ENCODE assay signal across 16 cellular contexts in the genomic region with DNA sequence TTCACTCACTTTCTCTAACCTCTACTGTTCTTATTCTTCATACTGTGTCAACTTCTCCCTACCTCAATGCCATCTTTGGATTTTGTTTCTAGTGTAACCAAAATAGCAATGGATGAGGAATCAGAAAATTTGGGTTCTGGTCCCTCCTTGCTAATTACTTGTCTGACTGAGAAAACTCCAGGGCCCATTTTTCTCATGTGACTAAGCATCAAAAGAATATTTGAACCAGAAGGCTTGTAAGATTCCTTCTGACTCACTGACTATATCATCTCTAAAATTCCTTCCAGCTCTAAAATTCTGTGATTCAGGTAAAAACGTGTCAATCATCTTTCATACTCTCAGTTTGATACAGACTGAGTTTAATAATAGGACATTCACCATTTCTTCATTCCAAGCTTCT. TPM values are rescaled to one million over a fixed set of nuclear protein-coding genes. Genes with fewer than 3 reads are reported as not detected.
A peak's percentile ranks its signal among the peaks of the same experiment; 100 is the strongest.
DNase-seq lines count a peak whose midpoint lies in the region; ATAC-seq and TF ChIP-seq lines count a peak whose summit lies in the region.
"Had no signal": no experiment of that assay in that cellular context is flagged by ENCODE, and none has a peak within 500 bp of the region (broad histone marks: within the 10 kb centered on the region; RNA-seq: fewer than 3 reads in every experiment).

No MANE protein-coding gene starts in this region.

- H2AK5ac ChIP-seq in trophoblast cell (ENCODE audit: low read length) (no peak overlapping the region), H9 (ENCODE audit: insufficient read length, low read length) (no peak overlapping the region)

- H3K79me2 ChIP-seq in PC-3 (ENCODE audit: low read length) (no peaks in the 10 kb centered on the region), trophoblast cell (ENCODE audit: control insufficient read depth, insufficient read depth, low read length, poor library complexity) (no peaks in the 10 kb centered on the region), H9 (ENCODE audit: insufficient read depth, low read length) (no peaks in the 10 kb centered on the region)

- H3K9me3 ChIP-seq in PC-3 (ENCODE audit: low read length) (no peaks in the 10 kb centered on the region), trophoblast cell (ENCODE audit: insufficient read depth, low read depth, low read length) (no peaks in the 10 kb centered on the region), H9 (ENCODE audit: control insufficient read depth, low read depth, low read length) (no peaks in the 10 kb centered on the region)
- H3K9me3 ChIP-seq: SJCRH30, stomach had no signal

- ATAC-seq in PC-3 (peak; percentile 56), HG02970 (IDR thresholded peaks at IDR 0.05; ENCODE audit: low FRiP score, unreplicated experiment) (no peak)

- H4K5ac ChIP-seq in H9 (ENCODE audit: insufficient read length, low read depth, low read length): no peak overlapping the region

- H3K4me1 Mint-ChIP-seq in H9: peaks cover 0 to 5% of the 10 kb centered on the region in 2 experiments; a peak in 3 of 4 replicates

- H2AFZ ChIP-seq in PC-3 (ENCODE audit: low read length) (no peak overlapping the region), trophoblast cell (ENCODE audit: insufficient read depth, low read length, poor library complexity) (no peak overlapping the region), H9 (ENCODE audit: low read length) (no peak overlapping the region)

- no peaks in the 10 kb centered on the region for H3K27me3 ChIP-seq in PC-3 (ENCODE audit: low read length)
- H3K27me3 ChIP-seq in trophoblast cell (ENCODE audit: insufficient read depth, low read length): no peaks in the 10 kb centered on the region
- no peaks in the 10 kb centered on the region for H3K27me3 ChIP-seq in H9 (ENCODE audit: insufficient read depth, low read length)
- H3K27me3 ChIP-seq: SJCRH30, stomach had no signal

- TF ChIP-seq CTCF in PC-3 (conservative IDR thresholded peaks at IDR 0.05; ENCODE audit: low read depth, low read length) (no peak), H9 (conservative IDR thresholded peaks at IDR 0.05) (no peak)

- no peak overlapping the region for H3K27ac ChIP-seq in PC-3 (ENCODE audit: low read length)
- H3K27ac ChIP-seq in trophoblast cell (ENCODE audit: low read depth, low read length): no peak overlapping the region
- H3K27ac ChIP-seq in H9 (ENCODE audit: insufficient read length, low read depth, low read length): no peak overlapping the region
- H3K27ac ChIP-seq: SJCRH30, stomach had no signal

- H3F3A ChIP-seq in PC-3 (ENCODE audit: low read length, unreplicated experiment): no peaks in the 10 kb centered on the region

- H3K36me3 Mint-ChIP-seq in H9 (ENCODE audit: insufficient read depth in 1 of 3, low read depth in 3 of 3): peaks cover 0 to 10% (median 4%) of the 10 kb centered on the region in 3 experiments; a peak in 4 of 7 replicates

- no peak overlapping the region for H3K9ac ChIP-seq in PC-3 (ENCODE audit: low read length)
- no peak overlapping the region for H3K9ac ChIP-seq in trophoblast cell (ENCODE audit: low read length)
- no peak overlapping the region for H3K9ac ChIP-seq in H9 (ENCODE audit: extremely low read depth, insufficient read length, low read length)

- H2BK12ac ChIP-seq in trophoblast cell (ENCODE audit: low read length) (no peak overlapping the region), H9 (ENCODE audit: insufficient read length, low read depth, low read length) (no peak overlapping the region)

- no peak overlapping the region for H3K56ac ChIP-seq in H9 (ENCODE audit: insufficient read length, low read depth, low read length)

- no peak overlapping the region for H3K14ac ChIP-seq in trophoblast cell (ENCODE audit: low read length)
- H3K14ac ChIP-seq in H9 (ENCODE audit: insufficient read depth, low read length): no peak overlapping the region

- POLR2A ChIA-PET in PC-3 (lab: Charles Lee; ENCODE audit: unreplicated experiment): interaction anchor here (0.5 to 0.7 kb wide), 2 partner anchors 17 to 93 kb away, joined by 4 to 5 read pairs; no protein-coding TSS in a partner anchor

- no peak overlapping the region for H3K4me3 Mint-ChIP-seq in H9
- H3K4me3 Mint-ChIP-seq: neural crest cell had no signal

- H3K23ac ChIP-seq in trophoblast cell (ENCODE audit: low read length) (no peak overlapping the region), H9 (ENCODE audit: insufficient read length, low read depth, low read length) (no peak overlapping the region)

- H3K4me3 ChIP-seq in PC-3 (ENCODE audit: low read length) (no peak overlapping the region), trophoblast cell (ENCODE audit: low read depth, low read length) (no peak overlapping the region)
- H3K4me3 ChIP-seq: lung, SJCRH30, stomach had no signal

- H4K8ac ChIP-seq in trophoblast cell (ENCODE audit: low read depth, low read length): no peak overlapping the region
- H4K8ac ChIP-seq in H9 (replicated peaks; ENCODE audit: insufficient read length, low read depth, low read length): no peak overlapping the region

- H3K27ac Mint-ChIP-seq in H9: no peak overlapping the region; a peak in 1 of 7 replicates

- H3K18ac ChIP-seq in trophoblast cell (ENCODE audit: low read length) (no peak overlapping the region), H9 (ENCODE audit: insufficient read length, low read depth, low read length) (no peak overlapping the region)

- intact Hi-C loops in PC-3 (cut with micrococcal nuclease): no loop called here

- H3K27me3 Mint-ChIP-seq in H9 (ENCODE audit: low read depth): no peaks in the 10 kb centered on the region

- BruUV-seq in PC-3 (replicated peaks; lab: Mats Ljungman, UMichigan): no TSS peak

- no peak overlapping the region for H3T11ph ChIP-seq in H9 (ENCODE audit: low read length)

- H4K91ac ChIP-seq in trophoblast cell (ENCODE audit: low read depth, low read length) (no peak overlapping the region), H9 (ENCODE audit: insufficient read length, low read depth, low read length) (no peak overlapping the region)

- H2BK5ac ChIP-seq in trophoblast cell (ENCODE audit: low read depth, low read length, poor library complexity): no peak overlapping the region
- no peak overlapping the region for H2BK5ac ChIP-seq in H9 (ENCODE audit: insufficient read length, low read length)

- H3K36me3 ChIP-seq in PC-3 (ENCODE audit: low read depth, low read length) (peaks cover 23% of the 10 kb centered on the region; the same call in 1 of the 2 replicates), trophoblast cell (ENCODE audit: control insufficient read depth in 1 of 2, insufficient read depth in 2 of 2, low read length in 2 of 2) (peaks cover 4 to 5% of the 10 kb centered on the region in 2 experiments)
- H3K36me3 ChIP-seq: stomach had no signal

- WGBS in trophoblast cell (ENCODE audit: extremely low coverage, insufficient coverage, insufficient read length): no CpG with 5 or more reads among the region's 1 CpG
- no CpG with 5 or more reads among the region's 1 CpG for WGBS in H9 (ENCODE audit: extremely low coverage, insufficient read length, low lambda C conversion rate)

- no peaks in the 10 kb centered on the region for H4K20me1 ChIP-seq in PC-3 (ENCODE audit: low read length)
- no peaks in the 10 kb centered on the region for H4K20me1 ChIP-seq in H9 (ENCODE audit: control insufficient read depth, insufficient read depth, insufficient read length)

- no peak overlapping the region for H3K4ac ChIP-seq in trophoblast cell (ENCODE audit: low read depth, low read length)
- no peak overlapping the region for H3K4ac ChIP-seq in H9 (ENCODE audit: low read depth, low read length)

- CTCF ChIA-PET in PC-3 (lab: Charles Lee): no interaction called here

- H2BK20ac ChIP-seq in H9 (ENCODE audit: low read depth, low read length, poor library complexity, severe bottlenecking): no peak overlapping the region

- H3K79me1 ChIP-seq in trophoblast cell (ENCODE audit: low read length) (no peaks in the 10 kb centered on the region), H9 (ENCODE audit: insufficient read depth, low read depth, low read length, poor library complexity, severe bottlenecking) (no peaks in the 10 kb centered on the region)

- H3K23me2 ChIP-seq in H9 (ENCODE audit: insufficient read length, low read depth, low read length, poor library complexity, severe bottlenecking): no peaks in the 10 kb centered on the region

- no peak overlapping the region for H4K12ac ChIP-seq in trophoblast cell (ENCODE audit: low read depth, low read length)

- H3K4me2 ChIP-seq in PC-3 (ENCODE audit: low read length) (no peak overlapping the region), trophoblast cell (ENCODE audit: low read length) (no peak overlapping the region), H9 (ENCODE audit: insufficient read depth, insufficient read length, low read length) (no peak overlapping the region)

- H3K4me1 ChIP-seq in PC-3 (ENCODE audit: insufficient read depth, low read length) (peaks cover 23% of the 10 kb centered on the region), trophoblast cell (ENCODE audit: control insufficient read depth in 1 of 2, insufficient read depth in 2 of 2, low read length in 2 of 2) (no peaks in the 10 kb centered on the region), H9 (ENCODE audit: insufficient read depth, low read length) (no peaks in the 10 kb centered on the region)
- H3K4me1 ChIP-seq: stomach had no signal

- no peak overlapping the region for H2BK120ac ChIP-seq in trophoblast cell (ENCODE audit: insufficient read depth, low read length, poor library complexity)
- H2BK120ac ChIP-seq in H9 (ENCODE audit: low read depth, low read length, poor library complexity, severe bottlenecking): no peak overlapping the region

- no peak overlapping the region for H2BK15ac ChIP-seq in H9 (ENCODE audit: low read depth, low read length)

- DNase-seq in ELR (ENCODE audit: low read depth) (peak; percentile 88), PC-3 (peak; percentile 86), dedifferentiated amniotic fluid mesenchymal stem cell (ENCODE audit: extremely low spot score) (peak; percentile 44), trophoblast cell (peak; percentile 32 to 86), SKM-1 (lab: John Stamatoyannopoulos, UW; ENCODE audit: unreplicated experiment) (no peak), SIG-M5 (lab: John Stamatoyannopoulos, UW) (no peak), H9 (no peak)
- DNase-seq: activated naive CD4-positive, alpha-beta T cell; KBM-7; NCI-H1694 treated with DMSO at 0.1 percent for 48 hours; NCI-H82; SJCRH30; stomach had no signal

- no peaks in the 10 kb centered on the region for H3K9me3 Mint-ChIP-seq in H9
- H3K9me3 Mint-ChIP-seq: neural crest cell had no signal

- no peaks in the 10 kb centered on the region for H3K9me2 ChIP-seq in PC-3 (replicated peaks; ENCODE audit: low read length)

RNA-seq across cellular contexts. Expression of a gene that starts 57.9 kb away (rescaled TPM):
- total RNA-seq in PC-3 (2014; rRNA removed): 13.8 and 21.1 TPM in 2 replicates
- polyA plus RNA-seq in trophoblast cell (2013): 7.0 TPM in 2 replicates
- total RNA-seq in H9 (2021): 18.3 and 20.2 TPM in 2 replicates

Comparison
In these comparisons a context has a peak if more than half of its experiments do, and no peak if none do; other contexts are left out.
1. DNase-seq: peak in ELR (single experiment), PC-3 (single experiment), dedifferentiated amniotic fluid mesenchymal stem cell (single experiment) and trophoblast cell (2 of 2); none in SKM-1 (single experiment), SIG-M5 (single experiment) and H9 (single experiment).